In the genomic region with DNA sequence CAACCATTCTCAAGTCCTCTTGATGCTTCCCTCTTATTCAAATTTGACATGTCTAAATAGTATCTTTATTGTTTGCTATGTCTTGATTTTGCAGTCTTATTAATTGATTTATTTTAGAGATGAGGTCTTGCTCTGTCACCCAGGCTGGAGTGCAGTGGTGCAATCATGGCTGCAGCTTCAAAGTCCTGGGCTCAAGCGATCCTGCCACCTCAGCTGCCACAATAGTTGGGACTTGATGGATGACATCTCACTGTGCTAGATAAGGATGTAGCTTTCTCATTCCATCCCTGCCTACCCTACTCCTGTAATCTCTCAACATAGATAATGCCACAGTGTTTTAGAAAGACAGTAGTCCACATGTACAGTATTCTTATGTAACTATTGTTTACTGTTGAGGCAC, we compare ENCODE assay signal across 8 cellular contexts. TPM values are rescaled to one million over a fixed set of nuclear protein-coding genes. Genes with fewer than 3 reads are reported as not detected.
"Had no signal": no experiment of that assay in that cellular context is flagged by ENCODE, and none has a peak within 500 bp of the region (broad histone marks: within the 10 kb centered on the region; RNA-seq: fewer than 3 reads in every experiment).

No MANE protein-coding gene starts in this region.

- DNase-seq: IMR-90, KBM-7, KG1 had no signal

- H3K9ac ChIP-seq: KMS-11 had no signal

- H3K27ac ChIP-seq: HL-60, KMS-11 had no signal

- ATAC-seq: HepG2 had no signal

- H3K4me2 ChIP-seq: KMS-11 had no signal

- FAIRE-seq: HepG2, HTR-8/SVneo had no signal

RNA-seq across cellular contexts. Expression of a gene that starts 42.1 kb away (rescaled TPM):
- total RNA-seq: HT1080, IMR-90 had no signal
